8 cellular contexts compared by ENCODE assay signal in genomic region chr3:15602146-15602536, GRCh38. TPM values are rescaled to one million over a fixed set of nuclear protein-coding genes. Genes with fewer than 3 reads are reported as not detected.
DNase-seq lines count a peak whose midpoint lies in the region; ATAC-seq, FAIRE-seq and TF ChIP-seq lines count a peak whose summit lies in the region.

No MANE protein-coding gene starts in this region.

- POLR2A ChIA-PET in HCT116 (lab: Charles Lee) (interaction anchor here (0.5 to 1.2 kb wide), 5 partner anchors 8 to 297 kb away, joined by 3 read pairs; no protein-coding TSS in a partner anchor), OCI-LY7 (lab: Charles Lee) (interaction anchor here (0.9 to 1.4 kb wide), 2 partner anchors 13 to 220 kb away, joined by 3 to 4 read pairs; no protein-coding TSS in a partner anchor)

- H3K9me3 ChIP-seq in HCT116 (ENCODE audit: control insufficient read depth in 1 of 2, insufficient read depth in 1 of 2, low read depth in 1 of 2, low read length in 2 of 2) (no peaks in the 10 kb centered on the region; a peak in 1 of 4 replicates), OCI-LY7 (ENCODE audit: low read length) (peaks cover 4% of the 10 kb centered on the region; the same call in 1 of the 2 replicates), ovary (no peaks in the 10 kb centered on the region)

- H3K9ac ChIP-seq in HCT116 (ENCODE audit: low read length): peak overlapping the region; percentile 75

- ATAC-seq in HCT116 (peak; percentile 28), esophagus mucosa (peak; percentile 1), left lobe of liver (no peak)

- H3K9me2 ChIP-seq in HCT116 (ENCODE audit: insufficient read depth) (no peaks in the 10 kb centered on the region), OCI-LY7 (ENCODE audit: insufficient read depth, low read length) (no peaks in the 10 kb centered on the region)

- H3K27me3 ChIP-seq in GM06990 (replicated peaks; ENCODE audit: control insufficient read depth, insufficient read depth, low read length) (no peaks in the 10 kb centered on the region), HCT116 (ENCODE audit: insufficient read depth, low read length) (no peaks in the 10 kb centered on the region), ovary (no peaks in the 10 kb centered on the region)

- BruUV-seq in HCT116 (replicated peaks; lab: Mats Ljungman, UMichigan) (TSS peak; percentile 94), OCI-LY7 (replicated peaks; lab: Mats Ljungman, UMichigan) (TSS peak; percentile 97)

- CTCF ChIA-PET in HCT116 (lab: Charles Lee) (no interaction called here), OCI-LY7 (lab: Charles Lee; ENCODE audit: unreplicated experiment) (no interaction called here)

- TF ChIP-seq CTCF in GM06990 (IDR thresholded peaks at IDR 0.05; ENCODE audit: insufficient read depth, low read length, poor library complexity, severe bottlenecking): no peak
- no peak for TF ChIP-seq CTCF in HCT116 (IDR thresholded peaks at IDR 0.05 in 2 of 3, conservative IDR thresholded peaks at IDR 0.05 in 1 of 3; ENCODE audit: borderline replicate concordance in 1 of 3, insufficient read depth in 1 of 3, low read depth in 2 of 3, low read length in 2 of 3)
- no peak for TF ChIP-seq CTCF in OCI-LY7 (conservative IDR thresholded peaks at IDR 0.05; ENCODE audit: low read length)
- TF ChIP-seq CTCF in ovary (IDR thresholded peaks at IDR 0.05): no peak

- intact Hi-C loops in HCT116 (cut with micrococcal nuclease): no loop called here
- intact Hi-C loops in OCI-LY7 (cut with micrococcal nuclease; ENCODE audit: unreplicated experiment): no loop called here
- intact Hi-C loops in ovary (cut with DNase I): no loop called here

- H2AFZ ChIP-seq in HCT116 (ENCODE audit: low read depth, low read length, poor library complexity, severe bottlenecking) (peak overlapping the region; percentile 46), OCI-LY7 (ENCODE audit: low read length) (peak overlapping the region; percentile 91)

- WGBS in ovary, 3 donors: 1 to 3% (median 2%) methylated on average over 9 of the region's 9 CpGs

- peak overlapping the region; percentile 68 for H3K4me3 ChIP-seq in GM06990 (replicated peaks; ENCODE audit: low read depth, low read length)
- H3K4me3 ChIP-seq in HCT116 (replicated peaks in 1 of 2; ENCODE audit: low read depth in 1 of 2, low read length in 2 of 2): peak overlapping the region; percentile 81 to 88
- H3K4me3 ChIP-seq in OCI-LY7 (ENCODE audit: low read depth, low read length, poor library complexity, severe bottlenecking): peak overlapping the region; percentile 83
- peak overlapping the region; percentile 92 for H3K4me3 ChIP-seq in ovary

- H4K20me1 ChIP-seq in HCT116 (ENCODE audit: insufficient read depth) (no peaks in the 10 kb centered on the region), OCI-LY7 (ENCODE audit: insufficient read depth, low read length) (no peaks in the 10 kb centered on the region)

- H3K4me1 ChIP-seq in HCT116 (ENCODE audit: control insufficient read depth in 1 of 2, insufficient read depth in 2 of 2, low read length in 2 of 2) (peaks cover 6 to 18% of the 10 kb centered on the region in 2 experiments), OCI-LY7 (ENCODE audit: insufficient read depth, low read length, poor library complexity, severe bottlenecking) (peaks cover 15% of the 10 kb centered on the region), ovary (ENCODE audit: insufficient read depth) (peaks cover 13% of the 10 kb centered on the region)

- H3K79me2 ChIP-seq in HCT116 (ENCODE audit: insufficient read depth, low read length) (peaks cover 17% of the 10 kb centered on the region), OCI-LY7 (ENCODE audit: insufficient read depth, low read depth, low read length) (peaks cover 8% of the 10 kb centered on the region; the same call in 1 of the 2 replicates)

- DNase-seq in GM06990 (ENCODE audit: extremely low read depth, insufficient read length) (no peak), HCT116 (ENCODE audit: low read depth, low spot score) (no peak), OCI-LY7 (ENCODE audit: low spot score) (no peak), ovary (no peak), left lobe of liver (ENCODE audit: low spot score) (no peak), RCC 7860 (ENCODE audit: low spot score) (no peak), NCI-H446 (lab: John Stamatoyannopoulos, UW) (no peak)

- H3K4me2 ChIP-seq in HCT116 (ENCODE audit: low read length) (peak overlapping the region; percentile 91), OCI-LY7 (ENCODE audit: low read length) (peak overlapping the region; percentile 82)

- RAD21 ChIA-PET in HCT116 (lab: Charles Lee; ENCODE audit: low non-redundant PET in 1 of 2, low total read pairs in 2 of 2, uncharacterized antibody in 2 of 2, unreplicated experiment in 2 of 2): no interaction called here

- TF ChIP-seq POLR2A in HCT116 (IDR thresholded peaks at IDR 0.05; ENCODE audit: borderline replicate concordance, extremely low read depth, insufficient read depth, insufficient read length) (no peak), ovary (IDR thresholded peaks at IDR 0.05) (no peak)

- H3K27ac ChIP-seq in HCT116 (ENCODE audit: low read depth, low read length): peak overlapping the region; percentile 70
- peak overlapping the region; percentile 75 for H3K27ac ChIP-seq in OCI-LY7 (ENCODE audit: low read depth, low read length, poor library complexity, severe bottlenecking)
- H3K27ac ChIP-seq in ovary: peak overlapping the region; percentile 13 to 79

- H3K36me3 ChIP-seq in GM06990 (ENCODE audit: control insufficient read depth, insufficient read depth, low read length) (peaks cover 2% of the 10 kb centered on the region), HCT116 (ENCODE audit: control insufficient read depth in 1 of 2, insufficient read depth in 2 of 2, low read length in 2 of 2) (peaks cover 11 to 14% of the 10 kb centered on the region in 2 experiments; a peak in 3 of 4 replicates), OCI-LY7 (ENCODE audit: insufficient read depth, low read length) (peaks cover 25% of the 10 kb centered on the region), ovary (no peaks in the 10 kb centered on the region)

- TF ChIP-seq RAD21 in HCT116 (IDR thresholded peaks at IDR 0.05; ENCODE audit: low read depth): no peak

- TF ChIP-seq EP300 in ovary (IDR thresholded peaks at IDR 0.05): no peak

- FAIRE-seq in RCC 7860 (lab: Jason Lieb, UNC): no peak

TF ChIP-seq in HCT116, 20 proteins besides CTCF, POLR2A, EP300 and RAD21:
- TF ChIP-seq CEBPB (IDR thresholded peaks at IDR 0.05; ENCODE audit: low read depth): no peak
- TF ChIP-seq SIN3A (IDR thresholded peaks at IDR 0.05; ENCODE audit: low read depth): peak; percentile 48; the same call in 1 of the 2 replicates
- TF ChIP-seq FOSL1 (IDR thresholded peaks at IDR 0.05; ENCODE audit: low read depth): peak; percentile 20; the same call in 1 of the 2 replicates
- TF ChIP-seq CBX3 (IDR thresholded peaks at IDR 0.05; ENCODE audit: low read depth): no peak
- no peak for TF ChIP-seq ATF3 (IDR thresholded peaks at IDR 0.05)
- no peak for TF ChIP-seq ZNF274 (IDR thresholded peaks at IDR 0.05; ENCODE audit: low read depth, low read length)

RNA-seq across cellular contexts. Expression of gene BTD, which starts 0.6 kb away (rescaled TPM):
- 5.0 TPM for total RNA-seq in HCT116 (2021; ENCODE audit: unreplicated experiment)
- polyA plus RNA-seq in HCT116 (2012): 5.3 and 6.7 TPM in 2 replicates
- 4.7 and 6.0 TPM in 2 replicates for total RNA-seq in OCI-LY7 (2014; rRNA removed; shearing (Covaris generic))
- total RNA-seq in OCI-LY7 (2022): 4.2 and 4.8 TPM in 2 replicates
- total RNA-seq in esophagus mucosa: 8.3 TPM
- 10 to 100 TPM; 19.8 to 40.3 (median 30.2) TPM for total RNA-seq in ovary
- 10 to 100 TPM; 24.5 to 44.1 TPM for polyA plus RNA-seq in ovary
- 57.4 TPM for total RNA-seq in left lobe of liver

RNA-seq across cellular contexts. Expression of gene HACL1, which starts 0.8 kb away (rescaled TPM):
- total RNA-seq in HCT116 (2021; ENCODE audit: unreplicated experiment) (20.5 TPM), OCI-LY7 (2022) (22.0 and 29.1 TPM in 2 replicates), esophagus mucosa (9.6 TPM), ovary (10 to 100 TPM; 11.3 to 22.7 (median 19.7) TPM), left lobe of liver (45.2 TPM)
- 18.7 and 18.9 TPM in 2 replicates for polyA plus RNA-seq in HCT116 (2012)
- total RNA-seq in OCI-LY7 (2014; rRNA removed; shearing (Covaris generic)): 13.9 and 25.5 TPM in 2 replicates
- polyA plus RNA-seq in ovary: 10 to 100 TPM; 13.4 to 15.1 TPM
